Comparison of ENCODE assay signal across 10 cellular contexts in genomic region chr21:30590297-30590696, GRCh38. TPM values are rescaled to one million over a fixed set of nuclear protein-coding genes. Genes with fewer than 3 reads are reported as not detected.
"Had no signal": no experiment of that assay in that cellular context is flagged by ENCODE, and none has a peak within 500 bp of the region (broad histone marks: within the 10 kb centered on the region; RNA-seq: fewer than 3 reads in every experiment).

Gene KRTAP22-2, minus strand, starts transcription at chr21:30590397.

- H3K4me1 ChIP-seq: HAP-1 had no signal

- H3K27ac Mint-ChIP-seq: H9, HFFc6 had no signal

- H3K4me3 Mint-ChIP-seq: H9, HFFc6 had no signal

- H2AFZ ChIP-seq: GM23248 had no signal

- DNase-seq: GM23248, GOT3, H7, H9, HCEC 1CT, HFFc6 had no signal

- H3K4me3 ChIP-seq: GM23248, HAP-1 had no signal

- H3K27ac ChIP-seq: GM23248 had no signal

- ATAC-seq: HCT116 had no signal

- H3K4me1 Mint-ChIP-seq: H9 had no signal

- H3K36me3 ChIP-seq: HAP-1 had no signal

RNA-seq across cellular contexts. Expression of gene KRTAP22-2, which starts in this region (rescaled TPM):
- total RNA-seq: GM23248, H1, H4, H7, H9, HFFc6 had no signal
- polyA plus RNA-seq: GM23248, H1 had no signal
